30 cellular contexts compared by ENCODE assay signal in the genomic region with DNA sequence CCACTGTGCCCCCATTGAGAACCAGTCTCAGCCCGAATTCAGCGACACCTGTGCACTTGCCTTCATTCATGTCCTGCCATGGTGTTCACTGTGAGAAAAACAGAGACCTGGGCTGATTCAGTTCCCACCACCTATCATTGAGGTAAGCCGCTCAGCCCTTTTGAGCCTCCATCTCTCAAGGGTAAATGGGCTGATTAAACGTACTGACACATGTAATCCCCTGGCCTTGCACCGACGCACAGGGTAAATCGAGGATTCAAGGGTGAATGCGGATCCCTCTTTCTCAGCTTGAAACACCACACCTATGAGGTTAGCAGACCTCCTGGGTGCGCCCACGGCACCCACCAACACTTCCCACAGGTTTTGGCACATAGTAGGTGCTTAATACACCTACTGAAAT.
"Had no signal": no experiment of that assay in that cellular context is flagged by ENCODE, and none has a peak within 500 bp of the region (broad histone marks: within the 10 kb centered on the region; RNA-seq: fewer than 3 reads in every experiment).

No MANE protein-coding gene starts in this region.

- DNase-seq: activated B cell treated with CpG ODN at 0.5 μM for 24 hours; activated CD4-positive, alpha-beta T cell treated with anti-CD3 and anti-CD28 coated beads for 48 hours; activated CD4-positive, alpha-beta T cell treated with anti-CD3 and anti-CD28 coated beads, Interleukin-2, amount 50 U/mL, for 1 hour; activated CD4-positive, alpha-beta T cell treated with anti-CD3 and anti-CD28 coated beads, Interleukin-2, amount 50 U/mL, for 48 hours; activated CD8-positive, alpha-beta memory T cell treated with anti-CD3 and anti-CD28 coated beads for 24 hours; activated CD8-positive, alpha-beta T cell treated with anti-CD3 and anti-CD28 coated beads for 36 hours; activated gamma-delta T cell; activated naive CD4-positive, alpha-beta T cell; activated naive CD4-positive, alpha-beta T cell treated with anti-CD3 and anti-CD28 coated beads, Interleukin-2, amount 10 ng/mL, durations not matched to agents 7 days and 5 days; activated naive CD8-positive, alpha-beta T cell treated with anti-CD3 and anti-CD28 coated beads, Interleukin-2, amount 10 ng/mL, durations not matched to agents 7 days and 5 days; activated T-cell treated with anti-CD3 and anti-CD28 coated beads, Interleukin-2, amount 50 U/mL, for 4 hours; central memory CD4-positive, alpha-beta T cell; dorsolateral prefrontal cortex; effector memory CD4-positive, alpha-beta T cell; endodermal cell; foreskin fibroblast; glutamatergic neuron; T-helper 1 cell; T-helper 17 cell; T1000; WERI-Rb-1 had no signal

- FAIRE-seq: frontal cortex had no signal

- H3K36me3 ChIP-seq: ascending aorta, breast epithelium, cardiac muscle cell, WERI-Rb-1 had no signal

- H3K4me1 ChIP-seq: ascending aorta had no signal

- H3K4me3 ChIP-seq: ascending aorta, breast epithelium, cardiac muscle cell, coronary artery, dorsolateral prefrontal cortex had no signal

- H3K27ac ChIP-seq: ascending aorta, breast epithelium, cardiac muscle cell, coronary artery, dorsolateral prefrontal cortex, WERI-Rb-1 had no signal

- H3K27me3 ChIP-seq: ascending aorta, cardiac muscle cell had no signal

- H3K9me3 ChIP-seq: ascending aorta, breast epithelium had no signal

- ATAC-seq: activated CD4-positive, CD25-positive, alpha-beta regulatory T cell treated with anti-CD3 and anti-CD28 coated beads, Interleukin-2, amount 50 U/mL, for 24 hours; activated CD8-positive, alpha-beta T cell treated with anti-CD3 and anti-CD28 coated beads for 36 hours; activated naive CD4-positive, alpha-beta T cell treated with anti-CD3 and anti-CD28 coated beads, Interleukin-2, amount 50 U/mL, for 72 hours; activated T-cell treated with anti-CD3 and anti-CD28 coated beads, Interleukin-2, amount 50 U/mL, for 4 hours; activated T-helper 17 cell treated with anti-CD3 and anti-CD28 coated beads, Interleukin-2, amount 50 U/mL, for 72 hours; esophagus mucosa; T-helper 17 cell had no signal
